8 cellular contexts compared by ENCODE assay signal in the genomic region with DNA sequence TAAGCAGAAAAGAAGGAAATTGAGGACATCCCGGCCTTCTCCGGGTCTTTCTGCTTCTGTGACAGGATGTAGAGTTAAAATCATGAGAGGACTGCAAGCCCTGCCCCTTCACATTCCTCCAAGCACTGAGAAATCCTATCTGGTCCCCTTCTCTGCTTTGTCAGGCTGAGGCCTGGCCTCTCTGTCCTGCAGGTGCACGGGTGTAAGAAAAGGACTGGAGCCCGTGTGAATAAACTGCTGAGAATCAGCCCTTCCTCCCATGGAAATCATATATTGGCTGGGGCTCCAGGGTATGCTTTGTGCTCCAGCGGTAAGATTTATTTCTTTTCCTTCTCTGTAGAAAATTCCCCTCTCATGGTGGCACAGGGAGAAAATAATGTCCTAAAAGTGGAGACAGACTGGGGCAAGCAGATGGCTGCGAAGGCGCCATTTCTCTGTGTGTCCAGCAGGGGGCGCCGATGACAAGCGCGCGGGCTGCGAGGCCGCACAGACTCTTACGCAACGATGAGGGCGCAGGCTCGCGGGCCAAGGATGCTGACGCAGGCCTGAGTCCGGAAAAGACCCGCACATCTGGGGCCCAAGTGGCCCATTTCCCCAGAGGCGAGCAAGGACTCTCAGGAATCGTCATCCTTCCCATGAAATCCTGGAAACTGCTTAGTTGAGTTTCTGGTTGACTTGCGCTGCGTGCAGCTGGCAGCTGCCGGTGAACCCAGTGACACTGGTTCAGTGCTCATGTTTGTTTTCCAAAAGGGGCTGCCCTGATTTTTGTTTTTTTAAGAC.
DNase-seq lines count a peak whose midpoint lies in the region; ATAC-seq and TF ChIP-seq lines count a peak whose summit lies in the region.

No MANE protein-coding gene starts in this region.

- H3K27ac ChIP-seq in foreskin keratinocyte (no peak overlapping the region), stomach (peak overlapping the region; percentile 31 to 74 (median 64))

- H3K27me3 Mint-ChIP-seq in neural crest cell (ENCODE audit: low read depth), result no peaks in the 10 kb centered on the region

- peak; percentile 15 for TF ChIP-seq EP300 in stomach (IDR thresholded peaks at IDR 0.05)

- peak; percentile 88 for ATAC-seq in foreskin keratinocyte

- H3K4me1 Mint-ChIP-seq in neural crest cell, result peaks cover 7% of the 10 kb centered on the region

- peak; percentile 98 for TF ChIP-seq CTCF in LNCAP (IDR thresholded peaks at IDR 0.05)
- peak; percentile 97 for TF ChIP-seq CTCF in foreskin keratinocyte (conservative IDR thresholded peaks at IDR 0.05)
- peak; percentile 98 for TF ChIP-seq CTCF in neural crest cell (conservative IDR thresholded peaks at IDR 0.05)
- TF ChIP-seq CTCF in stomach (IDR thresholded peaks at IDR 0.05), result peak in 6 of 7 experiments; percentile 73 to 99 (median 96)

- no peak for TF ChIP-seq POLR2A in stomach (IDR thresholded peaks at IDR 0.05)

- H3K9me3 Mint-ChIP-seq in neural crest cell, result no peaks in the 10 kb centered on the region

- H3K4me1 ChIP-seq in foreskin keratinocyte, result no peaks in the 10 kb centered on the region
- peaks cover 0 to 19% (median 3%) of the 10 kb centered on the region in 4 donors for H3K4me1 ChIP-seq in stomach

- no peaks in the 10 kb centered on the region for H3K9me3 ChIP-seq in stomach

- peak overlapping the region; percentile 68 for H3K4me3 Mint-ChIP-seq in neural crest cell

- H3K27me3 ChIP-seq in H7 (ENCODE audit: control insufficient read depth, insufficient read depth, low read length), result no peaks in the 10 kb centered on the region
- H3K27me3 ChIP-seq in foreskin keratinocyte, result no peaks in the 10 kb centered on the region
- H3K27me3 ChIP-seq in stomach, result no peaks in the 10 kb centered on the region

- H3K4me3 ChIP-seq in H7 (ENCODE audit: insufficient read depth, low read depth, low read length) (peak overlapping the region; percentile 21), stomach (peak overlapping the region; percentile 24 to 38 (median 31))

- intact Hi-C loops in stomach (cut with DNase I; ENCODE audit: low total_unique reads), result no loop called here

- WGBS in stomach, 5 donors, result 17 to 27% (median 21%) methylated on average over 18 to 27 of the region's 27 CpGs

- H3K36me3 ChIP-seq in H7 (replicated peaks; ENCODE audit: control insufficient read depth, insufficient read depth, low read length), result no peaks in the 10 kb centered on the region
- no peaks in the 10 kb centered on the region for H3K36me3 ChIP-seq in stomach

- H3K27ac Mint-ChIP-seq in neural crest cell (ENCODE audit: unreplicated experiment), result peak overlapping the region; percentile 5

- no peaks in the 10 kb centered on the region for H3K36me3 Mint-ChIP-seq in neural crest cell (ENCODE audit: low read depth)

- peak; percentile 95 for DNase-seq in ELR (ENCODE audit: low read depth)
- DNase-seq in H7, result peak; percentile 75
- DNase-seq in RPMI7951 (ENCODE audit: low read depth), result peak; percentile 87
- DNase-seq in activated effector memory CD4-positive, alpha-beta T cell treated with Interleukin-2 at 50 U/mL for 16 hours, result peak; percentile 48
- peak in 1 of 2 donors; percentile 39 for DNase-seq in foreskin keratinocyte
- peak; percentile 80 for DNase-seq in neural crest cell (ENCODE audit: low read depth, low spot score)
- peak; percentile 85 for DNase-seq in stomach
